ENCODE assay signal across 4 cellular contexts in genomic region chr6:24640166-24640565, GRCh38. TPM values are rescaled to one million over a fixed set of nuclear protein-coding genes. Genes with fewer than 3 reads are reported as not detected.
"Had no signal": no experiment of that assay in that cellular context is flagged by ENCODE, and none has a peak within 500 bp of the region (broad histone marks: within the 10 kb centered on the region; RNA-seq: fewer than 3 reads in every experiment).

No MANE protein-coding gene starts in this region.

- H3K4me3 ChIP-seq: GM23338 had no signal

- H3K27ac Mint-ChIP-seq: GM23338, H9 had no signal

- DNase-seq: H9, HCEC 1CT, IMR-90 had no signal

- H2AFZ ChIP-seq: GM23338 had no signal

- H3K4me3 Mint-ChIP-seq: GM23338, H9 had no signal

- H3K4me2 ChIP-seq: GM23338 had no signal

- ATAC-seq: GM23338 had no signal

RNA-seq across cellular contexts. Expression of gene KIAA0319, which starts 5.8 kb away (rescaled TPM):
- total RNA-seq: IMR-90 had no signal
- polyA plus RNA-seq: IMR-90 had no signal
